In the genomic region with DNA sequence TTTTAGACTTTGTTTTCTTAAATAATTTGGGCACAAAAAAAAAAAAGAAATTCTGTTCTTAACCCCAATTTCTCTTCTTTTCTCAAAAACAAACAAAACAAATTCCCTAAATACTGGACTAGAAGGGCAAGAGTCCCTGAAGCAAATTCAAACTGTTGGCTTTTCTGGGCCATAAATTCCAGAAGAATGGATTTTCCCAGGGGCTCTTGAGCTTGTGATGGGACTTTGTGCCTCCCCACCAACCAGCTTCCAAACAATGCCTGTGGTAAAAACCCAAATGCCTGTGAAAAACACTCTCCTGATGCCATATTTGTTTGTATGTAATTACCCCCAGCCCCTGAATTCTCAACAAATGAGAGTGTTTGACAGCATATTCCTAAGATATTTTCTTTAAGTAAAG, we compare ENCODE assay signal across 6 cellular contexts. TPM values are rescaled to one million over a fixed set of nuclear protein-coding genes. Genes with fewer than 3 reads are reported as not detected.
"Had no signal": no experiment of that assay in that cellular context is flagged by ENCODE, and none has a peak within 500 bp of the region (broad histone marks: within the 10 kb centered on the region; RNA-seq: fewer than 3 reads in every experiment).

No MANE protein-coding gene starts in this region.

- DNase-seq: H9, HCEC 1CT, KG1 had no signal

- ATAC-seq: GM23338, HepG2, K562 had no signal

- H3K9me3 Mint-ChIP-seq: GM23338, H9 had no signal

- H3K4me3 Mint-ChIP-seq: GM23338, H9 had no signal

- H3K4me3 ChIP-seq: GM23338, K562 had no signal

- H3K4me1 Mint-ChIP-seq: GM23338, H9 had no signal

- H3K27ac Mint-ChIP-seq: GM23338, H9 had no signal

RNA-seq across cellular contexts. Expression of a gene that starts 55.4 kb away (rescaled TPM):
- total RNA-seq: HepG2 had no signal
